Comparison of ENCODE assay signal across 1 cellular context in the genomic region with DNA sequence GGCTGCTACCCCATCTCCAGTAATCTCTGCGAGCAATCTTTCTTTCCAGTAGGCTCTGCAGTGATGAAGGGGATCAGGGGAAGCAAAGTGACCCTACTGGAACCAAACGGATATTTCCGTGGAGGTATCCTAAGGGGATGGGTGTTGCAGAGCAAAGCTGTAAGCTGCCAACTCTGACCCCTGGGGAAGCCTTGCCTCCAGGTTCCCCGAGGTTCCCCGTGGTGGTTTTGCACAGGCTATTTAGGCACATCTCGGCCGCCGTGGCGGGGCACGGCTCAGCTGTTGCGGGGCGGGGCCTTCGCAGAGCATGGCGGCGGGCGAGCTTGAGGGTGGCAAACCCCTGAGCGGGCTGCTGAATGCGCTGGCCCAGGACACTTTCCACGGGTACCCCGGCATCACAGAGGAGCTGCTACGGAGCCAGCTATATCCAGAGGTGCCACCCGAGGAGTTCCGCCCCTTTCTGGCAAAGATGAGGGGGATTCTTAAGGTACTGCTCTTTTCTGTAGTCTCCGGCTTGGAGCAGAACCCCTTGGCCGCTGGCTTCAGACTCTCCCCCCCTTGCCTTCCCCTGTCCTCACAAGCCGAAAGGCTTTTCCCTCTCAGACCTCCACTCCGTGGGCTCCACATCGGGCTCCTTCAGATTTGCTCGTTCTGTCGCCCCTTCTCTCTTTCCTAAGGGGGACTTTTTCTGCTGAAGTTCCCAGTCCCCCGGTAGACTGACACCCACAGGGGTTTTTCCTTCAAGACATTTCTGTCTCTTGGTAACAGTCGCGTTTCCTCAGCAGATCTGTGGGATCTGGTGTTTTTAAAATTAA.
TF ChIP-seq lines count a peak whose summit lies in the region.

A gene (plus strand): TSS at position 303 of the 815 bp plus-strand sequence. CDS start 5 bp downstream, at position 308.

TF ChIP-seq in HepG2, 621 proteins besides CTCF, POLR2A, EP300 and RAD21 (continued from another document and continues in another):
- TF ChIP-seq, protein P1, sequence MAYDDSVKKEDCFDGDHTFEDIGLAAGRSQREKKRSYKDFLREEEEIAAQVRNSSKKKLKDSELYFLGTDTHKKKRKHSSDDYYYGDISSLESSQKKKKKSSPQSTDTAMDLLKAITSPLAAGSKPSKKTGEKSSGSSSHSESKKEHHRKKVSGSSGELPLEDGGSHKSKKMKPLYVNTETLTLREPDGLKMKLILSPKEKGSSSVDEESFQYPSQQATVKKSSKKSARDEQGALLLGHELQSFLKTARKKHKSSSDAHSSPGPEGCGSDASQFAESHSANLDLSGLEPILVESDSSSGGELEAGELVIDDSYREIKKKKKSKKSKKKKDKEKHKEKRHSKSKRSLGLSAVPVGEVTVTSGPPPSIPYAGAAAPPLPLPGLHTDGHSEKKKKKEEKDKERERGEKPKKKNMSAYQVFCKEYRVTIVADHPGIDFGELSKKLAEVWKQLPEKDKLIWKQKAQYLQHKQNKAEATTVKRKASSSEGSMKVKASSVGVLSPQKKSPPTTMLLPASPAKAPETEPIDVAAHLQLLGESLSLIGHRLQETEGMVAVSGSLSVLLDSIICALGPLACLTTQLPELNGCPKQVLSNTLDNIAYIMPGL (CRISPR knock-in tag; IDR thresholded peaks at IDR 0.05; ENCODE audit: borderline replicate concordance in 1 of 2, low read depth in 1 of 2), result peak; percentile 86 to 91
- TF ChIP-seq NCOA2 (CRISPR knock-in tag; IDR thresholded peaks at IDR 0.05), result 0 out of 2 replicates have a peak, but pooled peaks have one; percentile 53
- TF ChIP-seq TBX2 (CRISPR knock-in tag; IDR thresholded peaks at IDR 0.05; ENCODE audit: borderline replicate concordance), result peak; percentile 84
- peak; percentile 89 for TF ChIP-seq RFXAP (CRISPR knock-in tag; IDR thresholded peaks at IDR 0.05; ENCODE audit: borderline replicate concordance)
- no peak for TF ChIP-seq DNMT3B (CRISPR knock-in tag; conservative IDR thresholded peaks at IDR 0.05)
- TF ChIP-seq HOXA7 (CRISPR knock-in tag; IDR thresholded peaks at IDR 0.05), result no peak
- peak; percentile 96 for TF ChIP-seq TARDBP (CRISPR knock-in tag; IDR thresholded peaks at IDR 0.05)
- peak; percentile 97 for TF ChIP-seq TAF1 (CRISPR knock-in tag; IDR thresholded peaks at IDR 0.05)
- TF ChIP-seq, protein P2, sequence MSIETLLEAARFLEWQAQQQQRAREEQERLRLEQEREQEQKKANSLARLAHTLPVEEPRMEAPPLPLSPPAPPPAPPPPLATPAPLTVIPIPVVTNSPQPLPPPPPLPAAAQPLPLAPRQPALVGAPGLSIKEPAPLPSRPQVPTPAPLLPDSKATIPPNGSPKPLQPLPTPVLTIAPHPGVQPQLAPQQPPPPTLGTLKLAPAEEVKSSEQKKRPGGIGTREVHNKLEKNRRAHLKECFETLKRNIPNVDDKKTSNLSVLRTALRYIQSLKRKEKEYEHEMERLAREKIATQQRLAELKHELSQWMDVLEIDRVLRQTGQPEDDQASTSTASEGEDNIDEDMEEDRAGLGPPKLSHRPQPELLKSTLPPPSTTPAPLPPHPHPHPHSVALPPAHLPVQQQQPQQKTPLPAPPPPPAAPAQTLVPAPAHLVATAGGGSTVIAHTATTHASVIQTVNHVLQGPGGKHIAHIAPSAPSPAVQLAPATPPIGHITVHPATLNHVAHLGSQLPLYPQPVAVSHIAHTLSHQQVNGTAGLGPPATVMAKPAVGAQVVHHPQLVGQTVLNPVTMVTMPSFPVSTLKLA (IDR thresholded peaks at IDR 0.05), result no peak
- no peak for TF ChIP-seq U2AF1 (optimal IDR thresholded peaks at IDR 0.05; ENCODE audit: low read depth, low read length)
- peak; percentile 38; the same call in 1 of the 2 replicates for TF ChIP-seq NR2F6 (IDR thresholded peaks at IDR 0.05)
- TF ChIP-seq NR2F6 (CRISPR knock-in tag; IDR thresholded peaks at IDR 0.05), result peak; percentile 82
- TF ChIP-seq ZNF615 (CRISPR knock-in tag; IDR thresholded peaks at IDR 0.05; ENCODE audit: borderline replicate concordance), result peak; percentile 51; the same call in 1 of the 2 replicates
- no peak for TF ChIP-seq IKZF1 (IDR thresholded peaks at IDR 0.05)
- TF ChIP-seq NFE2L1 (CRISPR knock-in tag; IDR thresholded peaks at IDR 0.05; ENCODE audit: borderline replicate concordance), result no peak
- TF ChIP-seq MZF1 (CRISPR knock-in tag; IDR thresholded peaks at IDR 0.05; ENCODE audit: borderline replicate concordance), result no peak
- TF ChIP-seq SIN3B (IDR thresholded peaks at IDR 0.05; ENCODE audit: low read length), result peak; percentile 74
- TF ChIP-seq SSRP1 (CRISPR knock-in tag; IDR thresholded peaks at IDR 0.05), result no peak
- peak; percentile 92 for TF ChIP-seq MYC (CRISPR knock-in tag; IDR thresholded peaks at IDR 0.05; ENCODE audit: borderline replicate concordance)
- TF ChIP-seq HMGA1 (CRISPR knock-in tag; conservative IDR thresholded peaks at IDR 0.05), result no peak
- TF ChIP-seq, protein P3, sequence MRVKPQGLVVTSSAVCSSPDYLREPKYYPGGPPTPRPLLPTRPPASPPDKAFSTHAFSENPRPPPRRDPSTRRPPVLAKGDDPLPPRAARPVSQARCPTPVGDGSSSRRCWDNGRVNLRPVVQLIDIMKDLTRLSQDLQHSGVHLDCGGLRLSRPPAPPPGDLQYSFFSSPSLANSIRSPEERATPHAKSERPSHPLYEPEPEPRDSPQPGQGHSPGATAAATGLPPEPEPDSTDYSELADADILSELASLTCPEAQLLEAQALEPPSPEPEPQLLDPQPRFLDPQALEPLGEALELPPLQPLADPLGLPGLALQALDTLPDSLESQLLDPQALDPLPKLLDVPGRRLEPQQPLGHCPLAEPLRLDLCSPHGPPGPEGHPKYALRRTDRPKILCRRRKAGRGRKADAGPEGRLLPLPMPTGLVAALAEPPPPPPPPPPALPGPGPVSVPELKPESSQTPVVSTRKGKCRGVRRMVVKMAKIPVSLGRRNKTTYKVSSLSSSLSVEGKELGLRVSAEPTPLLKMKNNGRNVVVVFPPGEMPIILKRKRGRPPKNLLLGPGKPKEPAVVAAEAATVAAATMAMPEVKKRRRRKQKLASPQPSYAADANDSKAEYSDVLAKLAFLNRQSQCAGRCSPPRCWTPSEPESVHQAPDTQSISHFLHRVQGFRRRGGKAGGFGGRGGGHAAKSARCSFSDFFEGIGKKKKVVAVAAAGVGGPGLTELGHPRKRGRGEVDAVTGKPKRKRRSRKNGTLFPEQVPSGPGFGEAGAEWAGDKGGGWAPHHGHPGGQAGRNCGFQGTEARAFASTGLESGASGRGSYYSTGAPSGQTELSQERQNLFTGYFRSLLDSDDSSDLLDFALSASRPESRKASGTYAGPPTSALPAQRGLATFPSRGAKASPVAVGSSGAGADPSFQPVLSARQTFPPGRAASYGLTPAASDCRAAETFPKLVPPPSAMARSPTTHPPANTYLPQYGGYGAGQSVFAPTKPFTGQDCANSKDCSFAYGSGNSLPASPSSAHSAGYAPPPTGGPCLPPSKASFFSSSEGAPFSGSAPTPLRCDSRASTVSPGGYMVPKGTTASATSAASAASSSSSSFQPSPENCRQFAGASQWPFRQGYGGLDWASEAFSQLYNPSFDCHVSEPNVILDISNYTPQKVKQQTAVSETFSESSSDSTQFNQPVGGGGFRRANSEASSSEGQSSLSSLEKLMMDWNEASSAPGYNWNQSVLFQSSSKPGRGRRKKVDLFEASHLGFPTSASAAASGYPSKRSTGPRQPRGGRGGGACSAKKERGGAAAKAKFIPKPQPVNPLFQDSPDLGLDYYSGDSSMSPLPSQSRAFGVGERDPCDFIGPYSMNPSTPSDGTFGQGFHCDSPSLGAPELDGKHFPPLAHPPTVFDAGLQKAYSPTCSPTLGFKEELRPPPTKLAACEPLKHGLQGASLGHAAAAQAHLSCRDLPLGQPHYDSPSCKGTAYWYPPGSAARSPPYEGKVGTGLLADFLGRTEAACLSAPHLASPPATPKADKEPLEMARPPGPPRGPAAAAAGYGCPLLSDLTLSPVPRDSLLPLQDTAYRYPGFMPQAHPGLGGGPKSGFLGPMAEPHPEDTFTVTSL (CRISPR knock-in tag; IDR thresholded peaks at IDR 0.05; ENCODE audit: borderline replicate concordance), result no peak
- peak; percentile 72; the same call in 1 of the 2 replicates for TF ChIP-seq MIXL1 (CRISPR knock-in tag; IDR thresholded peaks at IDR 0.05)
- TF ChIP-seq ELF4 (CRISPR knock-in tag; IDR thresholded peaks at IDR 0.05; ENCODE audit: borderline replicate concordance), result no peak
- no peak for TF ChIP-seq TAF15 (IDR thresholded peaks at IDR 0.05; ENCODE audit: low read depth, low read length, poor library complexity, severe bottlenecking)
- peak; percentile 69; the same call in 1 of the 2 replicates for TF ChIP-seq ZNF879 (CRISPR knock-in tag; IDR thresholded peaks at IDR 0.05)
- no peak for TF ChIP-seq MBD4 (IDR thresholded peaks at IDR 0.05; ENCODE audit: borderline replicate concordance, low read length)
- no peak for TF ChIP-seq ZNF10 (CRISPR knock-in tag; IDR thresholded peaks at IDR 0.05; ENCODE audit: borderline replicate concordance, low read depth)
- 0 out of 2 replicates have a peak, but pooled peaks have one; percentile 69 for TF ChIP-seq ZNF790 (CRISPR knock-in tag; IDR thresholded peaks at IDR 0.05; ENCODE audit: borderline replicate concordance)
- TF ChIP-seq, protein P4, sequence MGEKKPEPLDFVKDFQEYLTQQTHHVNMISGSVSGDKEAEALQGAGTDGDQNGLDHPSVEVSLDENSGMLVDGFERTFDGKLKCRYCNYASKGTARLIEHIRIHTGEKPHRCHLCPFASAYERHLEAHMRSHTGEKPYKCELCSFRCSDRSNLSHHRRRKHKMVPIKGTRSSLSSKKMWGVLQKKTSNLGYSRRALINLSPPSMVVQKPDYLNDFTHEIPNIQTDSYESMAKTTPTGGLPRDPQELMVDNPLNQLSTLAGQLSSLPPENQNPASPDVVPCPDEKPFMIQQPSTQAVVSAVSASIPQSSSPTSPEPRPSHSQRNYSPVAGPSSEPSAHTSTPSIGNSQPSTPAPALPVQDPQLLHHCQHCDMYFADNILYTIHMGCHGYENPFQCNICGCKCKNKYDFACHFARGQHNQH (CRISPR knock-in tag; IDR thresholded peaks at IDR 0.05), result peak; percentile 91
- TF ChIP-seq ZKSCAN8 (CRISPR knock-in tag; IDR thresholded peaks at IDR 0.05; ENCODE audit: borderline replicate concordance), result 0 out of 2 replicates have a peak, but pooled peaks have one; percentile 30
- TF ChIP-seq, protein P5, sequence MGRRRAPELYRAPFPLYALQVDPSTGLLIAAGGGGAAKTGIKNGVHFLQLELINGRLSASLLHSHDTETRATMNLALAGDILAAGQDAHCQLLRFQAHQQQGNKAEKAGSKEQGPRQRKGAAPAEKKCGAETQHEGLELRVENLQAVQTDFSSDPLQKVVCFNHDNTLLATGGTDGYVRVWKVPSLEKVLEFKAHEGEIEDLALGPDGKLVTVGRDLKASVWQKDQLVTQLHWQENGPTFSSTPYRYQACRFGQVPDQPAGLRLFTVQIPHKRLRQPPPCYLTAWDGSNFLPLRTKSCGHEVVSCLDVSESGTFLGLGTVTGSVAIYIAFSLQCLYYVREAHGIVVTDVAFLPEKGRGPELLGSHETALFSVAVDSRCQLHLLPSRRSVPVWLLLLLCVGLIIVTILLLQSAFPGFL (CRISPR knock-in tag; IDR thresholded peaks at IDR 0.05), result no peak
- peak; percentile 89; the same call in 1 of the 2 replicates for TF ChIP-seq ZNF678 (CRISPR knock-in tag; IDR thresholded peaks at IDR 0.05)
- TF ChIP-seq, protein P6, sequence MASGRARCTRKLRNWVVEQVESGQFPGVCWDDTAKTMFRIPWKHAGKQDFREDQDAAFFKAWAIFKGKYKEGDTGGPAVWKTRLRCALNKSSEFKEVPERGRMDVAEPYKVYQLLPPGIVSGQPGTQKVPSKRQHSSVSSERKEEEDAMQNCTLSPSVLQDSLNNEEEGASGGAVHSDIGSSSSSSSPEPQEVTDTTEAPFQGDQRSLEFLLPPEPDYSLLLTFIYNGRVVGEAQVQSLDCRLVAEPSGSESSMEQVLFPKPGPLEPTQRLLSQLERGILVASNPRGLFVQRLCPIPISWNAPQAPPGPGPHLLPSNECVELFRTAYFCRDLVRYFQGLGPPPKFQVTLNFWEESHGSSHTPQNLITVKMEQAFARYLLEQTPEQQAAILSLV (CRISPR knock-in tag; IDR thresholded peaks at IDR 0.05; ENCODE audit: borderline replicate concordance), result peak; percentile 82
- 0 out of 2 replicates have a peak, but pooled peaks have one; percentile 33 for TF ChIP-seq SMAD9 (CRISPR knock-in tag; IDR thresholded peaks at IDR 0.05)
- no peak for TF ChIP-seq ZFP36L2 (CRISPR knock-in tag; IDR thresholded peaks at IDR 0.05)
- TF ChIP-seq NFRKB (IDR thresholded peaks at IDR 0.05), result no peak
- no peak for TF ChIP-seq TEAD2 (CRISPR knock-in tag; IDR thresholded peaks at IDR 0.05)
- TF ChIP-seq SNRNP70 (IDR thresholded peaks at IDR 0.05; ENCODE audit: low read depth, low read length), result no peak
- TF ChIP-seq HES4 (CRISPR knock-in tag; IDR thresholded peaks at IDR 0.05; ENCODE audit: borderline replicate concordance), result peak; percentile 94
- TF ChIP-seq FOXO1 (CRISPR knock-in tag; IDR thresholded peaks at IDR 0.05), result peak; percentile 67
- peak; percentile 58; the same call in 1 of the 2 replicates for TF ChIP-seq ZBTB7B (CRISPR knock-in tag; IDR thresholded peaks at IDR 0.05)
- TF ChIP-seq RBFOX2 (IDR thresholded peaks at IDR 0.05; ENCODE audit: low read depth, low read length), result peak; percentile 93
- TF ChIP-seq, protein P7, sequence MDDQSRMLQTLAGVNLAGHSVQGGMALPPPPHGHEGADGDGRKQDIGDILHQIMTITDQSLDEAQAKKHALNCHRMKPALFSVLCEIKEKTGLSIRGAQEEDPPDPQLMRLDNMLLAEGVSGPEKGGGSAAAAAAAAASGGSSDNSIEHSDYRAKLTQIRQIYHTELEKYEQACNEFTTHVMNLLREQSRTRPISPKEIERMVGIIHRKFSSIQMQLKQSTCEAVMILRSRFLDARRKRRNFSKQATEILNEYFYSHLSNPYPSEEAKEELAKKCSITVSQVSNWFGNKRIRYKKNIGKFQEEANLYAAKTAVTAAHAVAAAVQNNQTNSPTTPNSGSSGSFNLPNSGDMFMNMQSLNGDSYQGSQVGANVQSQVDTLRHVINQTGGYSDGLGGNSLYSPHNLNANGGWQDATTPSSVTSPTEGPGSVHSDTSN (CRISPR knock-in tag; IDR thresholded peaks at IDR 0.05; ENCODE audit: borderline replicate concordance), result no peak
